21 cellular contexts compared by ENCODE assay signal in genomic region chr5:176695073-176695472, GRCh38.
"Had no signal": no experiment of that assay in that cellular context is flagged by ENCODE, and none has a peak within 500 bp of the region (broad histone marks: within the 10 kb centered on the region; RNA-seq: fewer than 3 reads in every experiment).

No MANE protein-coding gene starts in this region.

- H3K36me3 Mint-ChIP-seq: activated CD4-positive, alpha-beta memory T cell treated with anti-CD3 and anti-CD28 coated beads for 36 hours; activated naive CD8-positive, alpha-beta T cell had no signal

- H3K9me3 Mint-ChIP-seq: activated CD4-positive, alpha-beta memory T cell treated with anti-CD3 and anti-CD28 coated beads for 36 hours; activated T-helper 1 cell treated with anti-CD3 and anti-CD28 coated beads, Interleukin-12 subunit alpha, Interleukin-12 subunit beta, Interleukin-2, Interleukin-4 antibody, amounts not matched to agents 30 ng/mL and 10 ng/mL and 1 ng/mL, durations not matched to agents 14 hours and 24 hours and 36 hours; effector memory CD8-positive, alpha-beta T cell; nephron progenitor cell had no signal

- ATAC-seq: activated CD4-positive, alpha-beta T cell treated with anti-CD3 and anti-CD28 coated beads for 36 hours; effector memory CD8-positive, alpha-beta T cell; left lung; stimulated activated naive CD8-positive, alpha-beta T cell treated with anti-CD3 and anti-CD28 coated beads, Interleukin-15, Interleukin-2, amounts not matched to agents 100 U/mL and 50 U/mL, for 24 hours had no signal

- DNase-seq: activated CD4-positive, alpha-beta memory T cell treated with anti-CD3 and anti-CD28 coated beads for 36 hours; activated CD4-positive, alpha-beta T cell treated with anti-CD3 and anti-CD28 coated beads for 36 hours; activated T-cell treated with anti-CD3 and anti-CD28 coated beads for 4 hours; amygdala; dermis blood vessel endothelial cell; effector memory CD8-positive, alpha-beta T cell; hippocampal formation; islet precursor cell; left lung; nephron progenitor cell; nucleus accumbens; retina; stimulated activated naive CD8-positive, alpha-beta T cell treated with anti-CD3 and anti-CD28 coated beads, Interleukin-15, Interleukin-2, amounts not matched to agents 100 U/mL and 50 U/mL, for 24 hours; substantia nigra; uterus; WERI-Rb-1 had no signal

- H3K27ac ChIP-seq: cardiac muscle cell, left lung, skin epidermis, tibial nerve, uterus, WERI-Rb-1 had no signal

- H3K4me3 ChIP-seq: cardiac muscle cell, left lung, skin epidermis, tibial nerve, uterus had no signal

- H3K27ac Mint-ChIP-seq: activated CD4-positive, alpha-beta memory T cell treated with anti-CD3 and anti-CD28 coated beads for 36 hours; activated CD4-positive, alpha-beta T cell treated with anti-CD3 and anti-CD28 coated beads for 36 hours; activated naive CD8-positive, alpha-beta T cell; activated T-helper 1 cell treated with anti-CD3 and anti-CD28 coated beads, Interleukin-12 subunit alpha, Interleukin-12 subunit beta, Interleukin-2, Interleukin-4 antibody, amounts not matched to agents 30 ng/mL and 10 ng/mL and 1 ng/mL, durations not matched to agents 14 hours and 24 hours and 36 hours; effector memory CD8-positive, alpha-beta T cell; nephron progenitor cell had no signal

- H3K9me3 ChIP-seq: left lung, uterus had no signal

- H3K4me3 Mint-ChIP-seq: activated CD4-positive, alpha-beta memory T cell treated with anti-CD3 and anti-CD28 coated beads for 36 hours; activated CD4-positive, alpha-beta T cell treated with anti-CD3 and anti-CD28 coated beads for 36 hours; activated naive CD8-positive, alpha-beta T cell; activated T-helper 1 cell treated with anti-CD3 and anti-CD28 coated beads, Interleukin-12 subunit alpha, Interleukin-12 subunit beta, Interleukin-2, Interleukin-4 antibody, amounts not matched to agents 30 ng/mL and 10 ng/mL and 1 ng/mL, durations not matched to agents 14 hours and 24 hours and 36 hours; effector memory CD8-positive, alpha-beta T cell; nephron progenitor cell had no signal

- H3K4me1 Mint-ChIP-seq: activated CD4-positive, alpha-beta T cell treated with anti-CD3 and anti-CD28 coated beads for 36 hours had no signal

- H3K4me1 ChIP-seq: left lung, tibial nerve, uterus had no signal

- H3K36me3 ChIP-seq: cardiac muscle cell, left lung, tibial nerve, uterus, WERI-Rb-1 had no signal
